32 cellular contexts compared by ENCODE assay signal in the genomic region with DNA sequence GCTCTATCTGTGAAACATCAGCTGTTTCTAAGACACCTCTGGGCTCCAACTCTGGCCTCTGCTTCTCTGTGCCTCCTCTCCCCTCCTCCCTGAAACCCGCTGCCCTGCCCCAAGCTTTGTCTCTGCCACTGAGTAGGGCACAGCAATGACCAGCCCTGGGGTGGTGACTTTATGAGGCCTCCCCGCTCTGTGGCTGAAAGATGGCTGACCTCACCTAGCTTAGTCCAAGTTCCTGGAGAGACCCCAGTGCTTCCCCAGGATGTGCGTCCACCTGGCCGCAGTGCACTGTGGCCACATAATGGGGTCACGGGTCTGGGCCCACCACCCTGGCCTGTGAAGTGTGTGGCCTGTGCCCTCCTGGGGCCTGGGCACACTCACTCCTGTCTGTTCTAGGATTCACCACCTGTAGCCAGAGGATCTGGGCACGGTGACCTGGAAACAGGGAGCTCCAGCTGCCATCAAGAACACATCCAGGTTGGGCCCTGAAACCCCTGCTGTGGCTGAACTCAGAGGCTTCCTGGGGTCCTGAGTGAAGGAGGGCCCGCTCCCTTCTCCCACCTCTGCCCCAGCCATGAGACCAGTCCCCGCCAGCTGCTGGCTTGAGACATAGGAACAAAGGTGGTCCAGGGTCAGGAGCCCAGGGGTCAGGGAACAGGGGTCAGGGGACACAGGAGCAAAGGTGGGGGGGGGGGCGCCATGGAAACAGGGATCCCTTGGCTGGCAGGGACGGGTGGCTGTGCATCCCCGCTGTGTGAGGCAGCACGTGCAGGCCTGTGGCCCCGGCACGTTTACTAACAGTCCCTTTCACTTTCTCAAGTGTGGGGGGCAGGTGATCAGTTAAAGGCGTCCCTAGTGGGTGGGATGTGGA. TPM values are rescaled to one million over a fixed set of nuclear protein-coding genes. Genes with fewer than 3 reads are reported as not detected.
"Had no signal": no experiment of that assay in that cellular context is flagged by ENCODE, and none has a peak within 500 bp of the region (broad histone marks: within the 10 kb centered on the region; RNA-seq: fewer than 3 reads in every experiment).

No MANE protein-coding gene starts in this region.

- FAIRE-seq: astrocyte had no signal

- H3K9me3 ChIP-seq: esophagus squamous epithelium, neutrophil, ovary, prostate gland had no signal

- H3K4me2 ChIP-seq: smooth muscle cell had no signal

- H3K27ac ChIP-seq: esophagus squamous epithelium, neutrophil, ovary, prostate gland, tibial nerve had no signal

- H3K4me1 ChIP-seq: esophagus squamous epithelium, prostate gland had no signal

- H3K4me3 ChIP-seq: esophagus squamous epithelium, ovary, prostate gland, smooth muscle cell, tibial nerve had no signal

- H3K27me3 ChIP-seq: ovary had no signal

- DNase-seq: activated CD4-positive, alpha-beta memory T cell treated with anti-CD3 and anti-CD28 coated beads for 36 hours; activated CD4-positive, alpha-beta T cell treated with anti-CD3 and anti-CD28 coated beads, Interleukin-2, amount 10 ng/mL, durations not matched to agents 24 days and 14 days; activated CD4-positive, CD25-positive, alpha-beta regulatory T cell treated with anti-CD3 and anti-CD28 coated beads, Interleukin-2, amount 50 U/mL, for 72 hours; activated CD8-positive, alpha-beta memory T cell treated with anti-CD3 and anti-CD28 coated beads, Interleukin-2, amount 50 U/mL, for 4 hours; activated gamma-delta T cell; activated naive CD4-positive, alpha-beta T cell treated with anti-CD3 and anti-CD28 coated beads, Interleukin-2, amount 10 ng/mL, durations not matched to agents 7 days and 5 days; activated naive CD8-positive, alpha-beta T cell treated with anti-CD3 and anti-CD28 coated beads, Interleukin-2, amount 10 ng/mL, durations not matched to agents 7 days and 5 days; activated T-cell treated with anti-CD3 and anti-CD28 coated beads, Interleukin-2, amount 50 U/mL, for 1 hour; central memory CD4-positive, alpha-beta T cell; effector CD4-positive, alpha-beta T cell; esophagus squamous epithelium; islet precursor cell; left cardiac atrium; midbrain; naive thymus-derived CD4-positive, alpha-beta T cell; retina; stimulated activated CD4-positive, alpha-beta T cell treated with anti-CD3 and anti-CD28 coated beads, Interleukin-15, amount 100 ng/mL, for 24 hours; stimulated activated CD4-positive, alpha-beta T cell treated with anti-CD3 and anti-CD28 coated beads, Interleukin-2, amount 100 ng/mL, for 24 hours; stimulated activated naive CD4-positive, alpha-beta T cell; SW 1271; T-helper 9 cell had no signal

- ATAC-seq: left cardiac atrium; naive thymus-derived CD4-positive, alpha-beta T cell had no signal

- H3K36me3 ChIP-seq: esophagus squamous epithelium, neutrophil, ovary, prostate gland, tibial nerve had no signal

RNA-seq across cellular contexts. Expression of gene OTOS, which starts 29.3 kb away (rescaled TPM):
- total RNA-seq: activated CD4-positive, alpha-beta memory T cell treated with anti-CD3 and anti-CD28 coated beads for 36 hours; activated CD4-positive, alpha-beta T cell treated with anti-CD3 and anti-CD28 coated beads, Interleukin-2, amount 10 ng/mL, durations not matched to agents 24 days and 14 days; activated CD8-positive, alpha-beta memory T cell treated with anti-CD3 and anti-CD28 coated beads for 36 hours; activated naive CD8-positive, alpha-beta T cell treated with anti-CD3 and anti-CD28 coated beads, Interleukin-2, amount 10 ng/mL, durations not matched to agents 7 days and 5 days; astrocyte; esophagus squamous epithelium; glomerular endothelial cell; left cardiac atrium; liver; naive thymus-derived CD4-positive, alpha-beta T cell; ovary; prostate gland; smooth muscle cell; temporal lobe; tibial nerve; urinary bladder had no signal
- polyA plus RNA-seq: liver; naive thymus-derived CD4-positive, alpha-beta T cell; ovary; smooth muscle cell; urinary bladder had no signal
